1 cellular context compared by ENCODE assay signal in genomic region chr2:38794235-38794946, GRCh38.
TF ChIP-seq lines count a peak whose summit lies in the region.

No MANE protein-coding gene starts in this region.

TF ChIP-seq in HepG2, 621 proteins besides CTCF, POLR2A, EP300 and RAD21 (continued from another document):
- 0 out of 2 replicates have a peak, but pooled peaks have one; percentile 14 for TF ChIP-seq HNF1B (CRISPR knock-in tag; IDR thresholded peaks at IDR 0.05)
- TF ChIP-seq ZNF460 (CRISPR knock-in tag; IDR thresholded peaks at IDR 0.05; ENCODE audit: borderline replicate concordance) = no peak
- no peak for TF ChIP-seq SOX13 (IDR thresholded peaks at IDR 0.05)
- TF ChIP-seq SOX13 (CRISPR knock-in tag; conservative IDR thresholded peaks at IDR 0.05 in 1 of 2, IDR thresholded peaks at IDR 0.05 in 1 of 2) = peak in 1 of 2 experiments; percentile 11; a peak in 1 of 4 replicates
- TF ChIP-seq FOXJ3 (CRISPR knock-in tag; IDR thresholded peaks at IDR 0.05; ENCODE audit: borderline replicate concordance) = 0 out of 2 replicates have a peak, but pooled peaks have one; percentile 29
- TF ChIP-seq, protein P1, sequence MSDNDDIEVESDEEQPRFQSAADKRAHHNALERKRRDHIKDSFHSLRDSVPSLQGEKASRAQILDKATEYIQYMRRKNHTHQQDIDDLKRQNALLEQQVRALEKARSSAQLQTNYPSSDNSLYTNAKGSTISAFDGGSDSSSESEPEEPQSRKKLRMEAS (IDR thresholded peaks at IDR 0.05) = 0 out of 2 replicates have a peak, but pooled peaks have one; percentile 20
- TF ChIP-seq JARID2 (CRISPR knock-in tag; IDR thresholded peaks at IDR 0.05; ENCODE audit: insufficient replicate concordance) = no peak
- TF ChIP-seq MED1 (CRISPR knock-in tag; IDR thresholded peaks at IDR 0.05) = peak; percentile 44; the same call in 1 of the 2 replicates
- TF ChIP-seq POGZ (CRISPR knock-in tag; IDR thresholded peaks at IDR 0.05) = 0 out of 2 replicates have a peak, but pooled peaks have one; percentile 21
- no peak for TF ChIP-seq ZHX2 (IDR thresholded peaks at IDR 0.05; ENCODE audit: low read depth)
- no peak for TF ChIP-seq ZHX2 (CRISPR knock-in tag; IDR thresholded peaks at IDR 0.05; ENCODE audit: borderline replicate concordance)
- peak; percentile 31; the same call in 1 of the 2 replicates for TF ChIP-seq HNF4A (CRISPR knock-in tag; IDR thresholded peaks at IDR 0.05)
- TF ChIP-seq SAP130 (CRISPR knock-in tag; IDR thresholded peaks at IDR 0.05; ENCODE audit: low read depth) = peak; percentile 41; the same call in 1 of the 2 replicates
- TF ChIP-seq CREB1 (IDR thresholded peaks at IDR 0.05) = no peak
- peak; percentile 8; the same call in 1 of the 2 replicates for TF ChIP-seq CREB1 (CRISPR knock-in tag; IDR thresholded peaks at IDR 0.05)
- TF ChIP-seq PAXIP1 (CRISPR knock-in tag; conservative IDR thresholded peaks at IDR 0.05) = peak; percentile 50
- TF ChIP-seq ZFP1 (CRISPR knock-in tag; IDR thresholded peaks at IDR 0.05) = no peak
- TF ChIP-seq ZNF335 (CRISPR knock-in tag; IDR thresholded peaks at IDR 0.05) = no peak
- no peak for TF ChIP-seq PAWR (CRISPR knock-in tag; IDR thresholded peaks at IDR 0.05; ENCODE audit: borderline replicate concordance)
- TF ChIP-seq ASH2L (IDR thresholded peaks at IDR 0.05; ENCODE audit: insufficient read length, low read depth, low read length) = peak; percentile 26
- TF ChIP-seq HNF1A (IDR thresholded peaks at IDR 0.05; ENCODE audit: low read depth) = peak; percentile 67
- TF ChIP-seq HNF1A (CRISPR knock-in tag; IDR thresholded peaks at IDR 0.05; ENCODE audit: borderline replicate concordance) = no peak
- TF ChIP-seq LCORL (IDR thresholded peaks at IDR 0.05) = no peak
- peak; percentile 38; the same call in 1 of the 2 replicates for TF ChIP-seq LCORL (CRISPR knock-in tag; IDR thresholded peaks at IDR 0.05)
- no peak for TF ChIP-seq NR2F6 (IDR thresholded peaks at IDR 0.05)
- TF ChIP-seq NR2F6 (CRISPR knock-in tag; IDR thresholded peaks at IDR 0.05) = 0 out of 2 replicates have a peak, but pooled peaks have one; percentile 10
- peak; percentile 54; the same call in 1 of the 2 replicates for TF ChIP-seq ZNF605 (CRISPR knock-in tag; IDR thresholded peaks at IDR 0.05)
- peak; percentile 71; the same call in 1 of the 2 replicates for TF ChIP-seq ZFAT (CRISPR knock-in tag; conservative IDR thresholded peaks at IDR 0.05)
- TF ChIP-seq, protein P2, sequence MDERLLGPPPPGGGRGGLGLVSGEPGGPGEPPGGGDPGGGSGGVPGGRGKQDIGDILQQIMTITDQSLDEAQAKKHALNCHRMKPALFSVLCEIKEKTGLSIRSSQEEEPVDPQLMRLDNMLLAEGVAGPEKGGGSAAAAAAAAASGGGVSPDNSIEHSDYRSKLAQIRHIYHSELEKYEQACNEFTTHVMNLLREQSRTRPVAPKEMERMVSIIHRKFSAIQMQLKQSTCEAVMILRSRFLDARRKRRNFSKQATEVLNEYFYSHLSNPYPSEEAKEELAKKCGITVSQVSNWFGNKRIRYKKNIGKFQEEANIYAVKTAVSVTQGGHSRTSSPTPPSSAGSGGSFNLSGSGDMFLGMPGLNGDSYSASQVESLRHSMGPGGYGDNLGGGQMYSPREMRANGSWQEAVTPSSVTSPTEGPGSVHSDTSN (CRISPR knock-in tag; IDR thresholded peaks at IDR 0.05) = peak; percentile 19; the same call in 1 of the 2 replicates
- TF ChIP-seq SOX6 (IDR thresholded peaks at IDR 0.05) = no peak
- TF ChIP-seq SOX6 (CRISPR knock-in tag; IDR thresholded peaks at IDR 0.05) = 0 out of 2 replicates have a peak, but pooled peaks have one; percentile 10
